In the genomic region with DNA sequence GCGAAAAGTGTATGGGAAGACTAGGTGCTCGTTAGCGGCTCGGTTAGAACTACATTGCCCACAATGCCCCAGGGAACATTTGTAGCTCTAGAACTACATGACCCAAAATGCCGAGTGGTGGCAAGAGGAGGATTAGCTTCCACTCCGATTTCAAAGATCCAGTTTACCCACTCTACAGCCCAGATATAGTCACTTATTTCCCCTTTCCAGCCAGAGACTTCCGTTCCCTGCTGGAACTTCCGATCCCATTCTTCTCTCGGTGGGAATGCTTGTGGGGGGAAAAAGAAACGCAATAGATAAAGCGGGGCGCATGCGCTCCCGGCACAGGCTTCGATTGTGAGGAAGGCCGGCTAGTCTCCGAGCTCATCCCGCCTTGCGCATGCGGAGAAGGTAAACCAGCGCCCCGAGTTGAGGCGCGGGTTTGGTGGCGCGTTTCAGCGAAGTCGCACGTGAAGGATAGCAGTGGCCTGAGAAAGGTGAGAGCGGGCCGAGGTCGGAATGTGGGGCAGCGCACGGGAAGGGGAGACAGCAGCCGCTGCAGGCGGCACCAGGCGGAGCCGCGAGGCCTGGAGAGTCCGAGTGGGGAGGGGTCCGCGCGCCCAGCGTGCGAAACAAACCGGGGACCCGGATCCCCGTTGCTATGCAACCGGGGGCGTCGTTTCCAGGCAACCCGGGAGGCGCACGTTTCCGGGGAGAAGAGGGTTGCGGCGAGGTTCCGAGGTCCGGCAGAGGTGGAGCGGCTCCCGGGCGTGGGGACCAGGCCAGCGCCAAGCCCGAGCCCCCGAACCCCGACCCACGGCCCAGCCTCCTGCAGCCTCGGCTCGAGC, we compare ENCODE assay signal across 1 cellular context.
A peak's percentile ranks its signal among the peaks of the same experiment; 100 is the strongest.
TF ChIP-seq lines count a peak whose summit lies in the region.

A gene with protein sequence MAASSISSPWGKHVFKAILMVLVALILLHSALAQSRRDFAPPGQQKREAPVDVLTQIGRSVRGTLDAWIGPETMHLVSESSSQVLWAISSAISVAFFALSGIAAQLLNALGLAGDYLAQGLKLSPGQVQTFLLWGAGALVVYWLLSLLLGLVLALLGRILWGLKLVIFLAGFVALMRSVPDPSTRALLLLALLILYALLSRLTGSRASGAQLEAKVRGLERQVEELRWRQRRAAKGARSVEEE (plus strand): TSS at position 366 of the 827 bp plus-strand sequence. CDS start 5,536 bp downstream, outside the sequence.

TF ChIP-seq in K562, 482 proteins besides CTCF, POLR2A, EP300 and RAD21 (continued from another document and continues in another):
- TF ChIP-seq, protein P1, sequence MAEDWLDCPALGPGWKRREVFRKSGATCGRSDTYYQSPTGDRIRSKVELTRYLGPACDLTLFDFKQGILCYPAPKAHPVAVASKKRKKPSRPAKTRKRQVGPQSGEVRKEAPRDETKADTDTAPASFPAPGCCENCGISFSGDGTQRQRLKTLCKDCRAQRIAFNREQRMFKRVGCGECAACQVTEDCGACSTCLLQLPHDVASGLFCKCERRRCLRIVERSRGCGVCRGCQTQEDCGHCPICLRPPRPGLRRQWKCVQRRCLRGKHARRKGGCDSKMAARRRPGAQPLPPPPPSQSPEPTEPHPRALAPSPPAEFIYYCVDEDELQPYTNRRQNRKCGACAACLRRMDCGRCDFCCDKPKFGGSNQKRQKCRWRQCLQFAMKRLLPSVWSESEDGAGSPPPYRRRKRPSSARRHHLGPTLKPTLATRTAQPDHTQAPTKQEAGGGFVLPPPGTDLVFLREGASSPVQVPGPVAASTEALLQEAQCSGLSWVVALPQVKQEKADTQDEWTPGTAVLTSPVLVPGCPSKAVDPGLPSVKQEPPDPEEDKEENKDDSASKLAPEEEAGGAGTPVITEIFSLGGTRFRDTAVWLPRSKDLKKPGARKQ (CRISPR knock-in tag; IDR thresholded peaks at IDR 0.05): no peak
- TF ChIP-seq, protein P2, sequence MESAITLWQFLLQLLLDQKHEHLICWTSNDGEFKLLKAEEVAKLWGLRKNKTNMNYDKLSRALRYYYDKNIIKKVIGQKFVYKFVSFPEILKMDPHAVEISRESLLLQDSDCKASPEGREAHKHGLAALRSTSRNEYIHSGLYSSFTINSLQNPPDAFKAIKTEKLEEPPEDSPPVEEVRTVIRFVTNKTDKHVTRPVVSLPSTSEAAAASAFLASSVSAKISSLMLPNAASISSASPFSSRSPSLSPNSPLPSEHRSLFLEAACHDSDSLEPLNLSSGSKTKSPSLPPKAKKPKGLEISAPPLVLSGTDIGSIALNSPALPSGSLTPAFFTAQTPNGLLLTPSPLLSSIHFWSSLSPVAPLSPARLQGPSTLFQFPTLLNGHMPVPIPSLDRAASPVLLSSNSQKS (CRISPR knock-in tag; IDR thresholded peaks at IDR 0.05): no peak
- TF ChIP-seq, protein P3, sequence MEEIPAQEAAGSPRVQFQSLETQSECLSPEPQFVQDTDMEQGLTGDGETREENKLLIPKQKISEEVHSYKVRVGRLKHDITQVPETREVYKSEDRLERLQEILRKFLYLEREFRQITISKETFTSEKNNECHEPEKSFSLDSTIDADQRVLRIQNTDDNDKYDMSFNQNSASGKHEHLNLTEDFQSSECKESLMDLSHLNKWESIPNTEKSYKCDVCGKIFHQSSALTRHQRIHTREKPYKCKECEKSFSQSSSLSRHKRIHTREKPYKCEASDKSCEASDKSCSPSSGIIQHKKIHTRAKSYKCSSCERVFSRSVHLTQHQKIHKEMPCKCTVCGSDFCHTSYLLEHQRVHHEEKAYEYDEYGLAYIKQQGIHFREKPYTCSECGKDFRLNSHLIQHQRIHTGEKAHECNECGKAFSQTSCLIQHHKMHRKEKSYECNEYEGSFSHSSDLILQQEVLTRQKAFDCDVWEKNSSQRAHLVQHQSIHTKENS (CRISPR knock-in tag; IDR thresholded peaks at IDR 0.05): no peak
- TF ChIP-seq JUNB (CRISPR knock-in tag; conservative IDR thresholded peaks at IDR 0.05) (no peak), TBL1XR1 (IDR thresholded peaks at IDR 0.05; ENCODE audit: low read length in 2 of 2) (0 out of 4 replicates have a peak, but pooled peaks of 1 of the 2 experiments have one; percentile 16), PHTF2 (CRISPR knock-in tag; IDR thresholded peaks at IDR 0.05) (no peak), YBX1 (IDR thresholded peaks at IDR 0.05) (no peak), ZBTB1 (CRISPR knock-in tag; IDR thresholded peaks at IDR 0.05; ENCODE audit: borderline replicate concordance, low read depth) (no peak), TSC22D4 (tag; IDR thresholded peaks at IDR 0.05) (no peak), ARNT (IDR thresholded peaks at IDR 0.05) (peak in 1 of 2 experiments; percentile 15; a peak in 1 of 4 replicates), NCOA6 (IDR thresholded peaks at IDR 0.05) (no peak), CBX1 (IDR thresholded peaks at IDR 0.05; ENCODE audit: low read depth) (no peak), FOS (IDR thresholded peaks at IDR 0.05; ENCODE audit: extremely low read depth, insufficient read length) (no peak), DACH1 (IDR thresholded peaks at IDR 0.05; ENCODE audit: partially characterized antibody) (no peak), GTF2F1 (IDR thresholded peaks at IDR 0.05; ENCODE audit: low read depth, low read length) (no peak), ESRRA (IDR thresholded peaks at IDR 0.05; ENCODE audit: borderline replicate concordance, low read depth) (no peak), TAF15 (IDR thresholded peaks at IDR 0.05; ENCODE audit: low read depth, low read length) (no peak), NFXL1 (CRISPR knock-in tag; IDR thresholded peaks at IDR 0.05) (0 out of 2 replicates have a peak, but pooled peaks have one; percentile 38), NFATC3 (IDR thresholded peaks at IDR 0.05) (no peak), MIER1 (IDR thresholded peaks at IDR 0.05; ENCODE audit: low read depth) (no peak), HDAC8 (tag; IDR thresholded peaks at IDR 0.05) (peak; percentile 80), HDAC2 (IDR thresholded peaks at IDR 0.05) (0 out of 2 replicates have a peak, but pooled peaks have one; percentile 76), POLR2AphosphoS5 (IDR thresholded peaks at IDR 0.05; ENCODE audit: control insufficient read depth, insufficient read depth, low read depth, low read length) (0 out of 2 replicates have a peak, but pooled peaks have one; percentile 33), GATAD2B (IDR thresholded peaks at IDR 0.05; ENCODE audit: borderline replicate concordance) (no peak), ZNF263 (CRISPR knock-in tag; IDR thresholded peaks at IDR 0.05; ENCODE audit: borderline replicate concordance) (peak; percentile 1; the same call in 1 of the 2 replicates), GTF2E2 (tag; IDR thresholded peaks at IDR 0.05) (no peak), ZNF408 (CRISPR knock-in tag; IDR thresholded peaks at IDR 0.05; ENCODE audit: low read depth) (no peak), EWSR1 (IDR thresholded peaks at IDR 0.05; ENCODE audit: borderline replicate concordance, low read depth, partially characterized antibody) (no peak), ZNF79 (CRISPR knock-in tag; IDR thresholded peaks at IDR 0.05; ENCODE audit: low read depth) (no peak), RBM14 (IDR thresholded peaks at IDR 0.05; ENCODE audit: borderline replicate concordance, insufficient read depth, low read depth, low read length) (0 out of 2 replicates have a peak, but pooled peaks have one; percentile 45), NCOA2 (IDR thresholded peaks at IDR 0.05; ENCODE audit: partially characterized antibody in 2 of 2) (no peak), ZNF76 (CRISPR knock-in tag; IDR thresholded peaks at IDR 0.05; ENCODE audit: borderline replicate concordance) (no peak), ZNF589 (CRISPR knock-in tag; IDR thresholded peaks at IDR 0.05; ENCODE audit: low read depth) (no peak)
- TF ChIP-seq, protein P4, sequence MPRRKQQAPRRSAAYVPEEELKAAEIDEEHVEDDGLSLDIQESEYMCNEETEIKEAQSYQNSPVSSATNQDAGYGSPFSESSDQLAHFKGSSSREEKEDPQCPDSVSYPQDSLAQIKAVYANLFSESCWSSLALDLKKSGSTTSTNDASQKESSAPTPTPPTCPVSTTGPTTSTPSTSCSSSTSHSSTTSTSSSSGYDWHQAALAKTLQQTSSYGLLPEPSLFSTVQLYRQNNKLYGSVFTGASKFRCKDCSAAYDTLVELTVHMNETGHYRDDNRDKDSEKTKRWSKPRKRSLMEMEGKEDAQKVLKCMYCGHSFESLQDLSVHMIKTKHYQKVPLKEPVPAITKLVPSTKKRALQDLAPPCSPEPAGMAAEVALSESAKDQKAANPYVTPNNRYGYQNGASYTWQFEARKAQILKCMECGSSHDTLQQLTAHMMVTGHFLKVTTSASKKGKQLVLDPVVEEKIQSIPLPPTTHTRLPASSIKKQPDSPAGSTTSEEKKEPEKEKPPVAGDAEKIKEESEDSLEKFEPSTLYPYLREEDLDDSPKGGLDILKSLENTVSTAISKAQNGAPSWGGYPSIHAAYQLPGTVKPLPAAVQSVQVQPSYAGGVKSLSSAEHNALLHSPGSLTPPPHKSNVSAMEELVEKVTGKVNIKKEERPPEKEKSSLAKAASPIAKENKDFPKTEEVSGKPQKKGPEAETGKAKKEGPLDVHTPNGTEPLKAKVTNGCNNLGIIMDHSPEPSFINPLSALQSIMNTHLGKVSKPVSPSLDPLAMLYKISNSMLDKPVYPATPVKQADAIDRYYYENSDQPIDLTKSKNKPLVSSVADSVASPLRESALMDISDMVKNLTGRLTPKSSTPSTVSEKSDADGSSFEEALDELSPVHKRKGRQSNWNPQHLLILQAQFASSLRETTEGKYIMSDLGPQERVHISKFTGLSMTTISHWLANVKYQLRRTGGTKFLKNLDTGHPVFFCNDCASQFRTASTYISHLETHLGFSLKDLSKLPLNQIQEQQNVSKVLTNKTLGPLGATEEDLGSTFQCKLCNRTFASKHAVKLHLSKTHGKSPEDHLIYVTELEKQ (CRISPR knock-in tag; IDR thresholded peaks at IDR 0.05): no peak
- TF ChIP-seq, protein P5, sequence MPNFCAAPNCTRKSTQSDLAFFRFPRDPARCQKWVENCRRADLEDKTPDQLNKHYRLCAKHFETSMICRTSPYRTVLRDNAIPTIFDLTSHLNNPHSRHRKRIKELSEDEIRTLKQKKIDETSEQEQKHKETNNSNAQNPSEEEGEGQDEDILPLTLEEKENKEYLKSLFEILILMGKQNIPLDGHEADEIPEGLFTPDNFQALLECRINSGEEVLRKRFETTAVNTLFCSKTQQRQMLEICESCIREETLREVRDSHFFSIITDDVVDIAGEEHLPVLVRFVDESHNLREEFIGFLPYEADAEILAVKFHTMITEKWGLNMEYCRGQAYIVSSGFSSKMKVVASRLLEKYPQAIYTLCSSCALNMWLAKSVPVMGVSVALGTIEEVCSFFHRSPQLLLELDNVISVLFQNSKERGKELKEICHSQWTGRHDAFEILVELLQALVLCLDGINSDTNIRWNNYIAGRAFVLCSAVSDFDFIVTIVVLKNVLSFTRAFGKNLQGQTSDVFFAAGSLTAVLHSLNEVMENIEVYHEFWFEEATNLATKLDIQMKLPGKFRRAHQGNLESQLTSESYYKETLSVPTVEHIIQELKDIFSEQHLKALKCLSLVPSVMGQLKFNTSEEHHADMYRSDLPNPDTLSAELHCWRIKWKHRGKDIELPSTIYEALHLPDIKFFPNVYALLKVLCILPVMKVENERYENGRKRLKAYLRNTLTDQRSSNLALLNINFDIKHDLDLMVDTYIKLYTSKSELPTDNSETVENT (CRISPR knock-in tag; IDR thresholded peaks at IDR 0.05): no peak
- TF ChIP-seq, protein P6, sequence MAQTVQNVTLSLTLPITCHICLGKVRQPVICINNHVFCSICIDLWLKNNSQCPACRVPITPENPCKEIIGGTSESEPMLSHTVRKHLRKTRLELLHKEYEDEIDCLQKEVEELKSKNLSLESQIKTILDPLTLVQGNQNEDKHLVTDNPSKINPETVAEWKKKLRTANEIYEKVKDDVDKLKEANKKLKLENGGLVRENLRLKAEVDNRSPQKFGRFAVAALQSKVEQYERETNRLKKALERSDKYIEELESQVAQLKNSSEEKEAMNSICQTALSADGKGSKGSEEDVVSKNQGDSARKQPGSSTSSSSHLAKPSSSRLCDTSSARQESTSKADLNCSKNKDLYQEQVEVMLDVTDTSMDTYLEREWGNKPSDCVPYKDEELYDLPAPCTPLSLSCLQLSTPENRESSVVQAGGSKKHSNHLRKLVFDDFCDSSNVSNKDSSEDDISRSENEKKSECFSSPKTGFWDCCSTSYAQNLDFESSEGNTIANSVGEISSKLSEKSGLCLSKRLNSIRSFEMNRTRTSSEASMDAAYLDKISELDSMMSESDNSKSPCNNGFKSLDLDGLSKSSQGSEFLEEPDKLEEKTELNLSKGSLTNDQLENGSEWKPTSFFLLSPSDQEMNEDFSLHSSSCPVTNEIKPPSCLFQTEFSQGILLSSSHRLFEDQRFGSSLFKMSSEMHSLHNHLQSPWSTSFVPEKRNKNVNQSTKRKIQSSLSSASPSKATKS (CRISPR knock-in tag; IDR thresholded peaks at IDR 0.05): no peak
- TF ChIP-seq, protein P7, sequence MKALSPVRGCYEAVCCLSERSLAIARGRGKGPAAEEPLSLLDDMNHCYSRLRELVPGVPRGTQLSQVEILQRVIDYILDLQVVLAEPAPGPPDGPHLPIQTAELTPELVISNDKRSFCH (CRISPR knock-in tag; IDR thresholded peaks at IDR 0.05): no peak
- TF ChIP-seq, protein P7 (tag; IDR thresholded peaks at IDR 0.05): 0 out of 2 replicates have a peak, but pooled peaks have one; percentile 12
- TF ChIP-seq, protein P8, sequence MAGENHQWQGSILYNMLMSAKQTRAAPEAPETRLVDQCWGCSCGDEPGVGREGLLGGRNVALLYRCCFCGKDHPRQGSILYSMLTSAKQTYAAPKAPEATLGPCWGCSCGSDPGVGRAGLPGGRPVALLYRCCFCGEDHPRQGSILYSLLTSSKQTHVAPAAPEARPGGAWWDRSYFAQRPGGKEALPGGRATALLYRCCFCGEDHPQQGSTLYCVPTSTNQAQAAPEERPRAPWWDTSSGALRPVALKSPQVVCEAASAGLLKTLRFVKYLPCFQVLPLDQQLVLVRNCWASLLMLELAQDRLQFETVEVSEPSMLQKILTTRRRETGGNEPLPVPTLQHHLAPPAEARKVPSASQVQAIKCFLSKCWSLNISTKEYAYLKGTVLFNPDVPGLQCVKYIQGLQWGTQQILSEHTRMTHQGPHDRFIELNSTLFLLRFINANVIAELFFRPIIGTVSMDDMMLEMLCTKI (IDR thresholded peaks at IDR 0.05; ENCODE audit: partially characterized antibody): no peak
- TF ChIP-seq, protein P9, sequence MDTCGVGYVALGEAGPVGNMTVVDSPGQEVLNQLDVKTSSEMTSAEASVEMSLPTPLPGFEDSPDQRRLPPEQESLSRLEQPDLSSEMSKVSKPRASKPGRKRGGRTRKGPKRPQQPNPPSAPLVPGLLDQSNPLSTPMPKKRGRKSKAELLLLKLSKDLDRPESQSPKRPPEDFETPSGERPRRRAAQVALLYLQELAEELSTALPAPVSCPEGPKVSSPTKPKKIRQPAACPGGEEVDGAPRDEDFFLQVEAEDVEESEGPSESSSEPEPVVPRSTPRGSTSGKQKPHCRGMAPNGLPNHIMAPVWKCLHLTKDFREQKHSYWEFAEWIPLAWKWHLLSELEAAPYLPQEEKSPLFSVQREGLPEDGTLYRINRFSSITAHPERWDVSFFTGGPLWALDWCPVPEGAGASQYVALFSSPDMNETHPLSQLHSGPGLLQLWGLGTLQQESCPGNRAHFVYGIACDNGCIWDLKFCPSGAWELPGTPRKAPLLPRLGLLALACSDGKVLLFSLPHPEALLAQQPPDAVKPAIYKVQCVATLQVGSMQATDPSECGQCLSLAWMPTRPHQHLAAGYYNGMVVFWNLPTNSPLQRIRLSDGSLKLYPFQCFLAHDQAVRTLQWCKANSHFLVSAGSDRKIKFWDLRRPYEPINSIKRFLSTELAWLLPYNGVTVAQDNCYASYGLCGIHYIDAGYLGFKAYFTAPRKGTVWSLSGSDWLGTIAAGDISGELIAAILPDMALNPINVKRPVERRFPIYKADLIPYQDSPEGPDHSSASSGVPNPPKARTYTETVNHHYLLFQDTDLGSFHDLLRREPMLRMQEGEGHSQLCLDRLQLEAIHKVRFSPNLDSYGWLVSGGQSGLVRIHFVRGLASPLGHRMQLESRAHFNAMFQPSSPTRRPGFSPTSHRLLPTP (IDR thresholded peaks at IDR 0.05; ENCODE audit: borderline replicate concordance, extremely low read depth, insufficient read length): no peak
